In genomic region chr6:125843593-125843992, GRCh38 we compare ENCODE assay signal across 23 cellular contexts. TPM values are rescaled to one million over a fixed set of nuclear protein-coding genes. Genes with fewer than 3 reads are reported as not detected.
DNase-seq lines count a peak whose midpoint lies in the region; ATAC-seq, FAIRE-seq and TF ChIP-seq lines count a peak whose summit lies in the region.
"Had no signal": no experiment of that assay in that cellular context is flagged by ENCODE, and none has a peak within 500 bp of the region (broad histone marks: within the 10 kb centered on the region; RNA-seq: fewer than 3 reads in every experiment).

No MANE protein-coding gene starts in this region.

- no peak overlapping the region for H3K4me3 ChIP-seq in left ventricle myocardium inferior
- no peak overlapping the region for H3K4me3 ChIP-seq in right atrium auricular region
- no peak overlapping the region for H3K4me3 ChIP-seq in vagina
- H3K4me3 ChIP-seq: lower lobe of right lung had no signal

- H3K27ac ChIP-seq in left ventricle myocardium inferior (replicated peaks) (peak overlapping the region; percentile 74), right atrium auricular region (no peak overlapping the region), vagina (peak overlapping the region; percentile 6)
- H3K27ac ChIP-seq: lower lobe of right lung had no signal

- H3K4me1 ChIP-seq in left ventricle myocardium inferior, result peaks cover 56% of the 10 kb centered on the region
- H3K4me1 ChIP-seq in right atrium auricular region, result peaks cover 0 to 20% of the 10 kb centered on the region in 2 donors
- H3K4me1 ChIP-seq in vagina, result no peaks in the 10 kb centered on the region

- no peak for ATAC-seq in HG03159 (IDR thresholded peaks at IDR 0.05; ENCODE audit: unreplicated experiment)
- ATAC-seq: activated CD8-positive, alpha-beta T cell treated with anti-CD3 and anti-CD28 coated beads for 36 hours; activated T-cell treated with anti-CD3 and anti-CD28 coated beads, Interleukin-2, amount 50 U/mL, for 72 hours; lower lobe of right lung; Panc1 had no signal

- DNase-seq in left ventricle myocardium inferior (no peak), right atrium auricular region (ENCODE audit: low spot score) (no peak), SKM-1 treated with dmso at 0.1 percent for 144 hours (lab: John Stamatoyannopoulos, UW; ENCODE audit: unreplicated experiment) (peak; percentile 60), hippocampal formation (lab: John Stamatoyannopoulos, UW) (peak; percentile 18 to 62), vagina (ENCODE audit: extremely low spot score in 2 of 2) (no peak), NCI-H1105 (lab: John Stamatoyannopoulos, UW) (no peak), RCC 7860 (ENCODE audit: low spot score) (no peak)
- DNase-seq: 8988T; activated CD8-positive, alpha-beta T cell treated with anti-CD3 and anti-CD28 coated beads for 36 hours; activated naive CD8-positive, alpha-beta T cell treated with anti-CD3 and anti-CD28 coated beads, Interleukin-2, amount 10 ng/mL, durations not matched to agents 7 days and 5 days; activated T-cell treated with anti-CD3 and anti-CD28 coated beads, Interleukin-2, amount 50 U/mL, for 72 hours; dermis blood vessel endothelial cell; DMS79; H9; lower lobe of right lung; MM.1S; NCI-H2081 treated with DMSO at 0.1 percent for 48 hours; NCI-H524 treated with DMSO at 0.1 percent for 48 hours; stimulated activated CD4-positive, alpha-beta T cell treated with anti-CD3 and anti-CD28 coated beads, Interleukin-12 subunit alpha, Interleukin-12 subunit beta, amount 100 ng/mL, for 4 hours; SW 1271 had no signal

- no peak for TF ChIP-seq CTCF in left ventricle myocardium inferior (IDR thresholded peaks at IDR 0.05; ENCODE audit: borderline replicate concordance)
- TF ChIP-seq CTCF in right atrium auricular region (IDR thresholded peaks at IDR 0.05), result no peak
- TF ChIP-seq CTCF in vagina (IDR thresholded peaks at IDR 0.05), result no peak

- intact Hi-C loops in left ventricle myocardium inferior (cut with micrococcal nuclease) (loop anchor here (10.0 kb wide), 1 partner anchor 49 kb away; the partner anchor contains the start of gene NCOA7), vagina (cut with DNase I) (no loop called here)

- H3K27me3 ChIP-seq in left ventricle myocardium inferior (ENCODE audit: low read depth), result no peaks in the 10 kb centered on the region
- H3K27me3 ChIP-seq in right atrium auricular region, result no peaks in the 10 kb centered on the region
- no peaks in the 10 kb centered on the region for H3K27me3 ChIP-seq in vagina

- H3K36me3 ChIP-seq in left ventricle myocardium inferior (no peaks in the 10 kb centered on the region), right atrium auricular region (no peaks in the 10 kb centered on the region), vagina (no peaks in the 10 kb centered on the region)
- H3K36me3 ChIP-seq: lower lobe of right lung had no signal

- no peak for TF ChIP-seq POLR2A in vagina (IDR thresholded peaks at IDR 0.05)

- H3K9me3 ChIP-seq in left ventricle myocardium inferior (replicated peaks) (no peaks in the 10 kb centered on the region), right atrium auricular region (no peaks in the 10 kb centered on the region), vagina (no peaks in the 10 kb centered on the region)
- H3K9me3 ChIP-seq: lower lobe of right lung had no signal

- FAIRE-seq in RCC 7860 (lab: Jason Lieb, UNC), result no peak
- FAIRE-seq: GM18507 had no signal

RNA-seq across cellular contexts. Expression of gene NCOA7, which starts 52.8 kb away (rescaled TPM):
- total RNA-seq in left ventricle myocardium inferior, result 10.3 TPM
- 10 to 100 TPM; 12.2 to 12.7 TPM for total RNA-seq in right atrium auricular region
- total RNA-seq in vagina, result 48.6 TPM

Comparison
In these comparisons a context has a peak if more than half of its experiments do, and no peak if none do; other contexts are left out.
1. H3K27ac ChIP-seq: peak in left ventricle myocardium inferior (single experiment) and vagina (single experiment); none in right atrium auricular region (0 of 2).
2. DNase-seq: peak in SKM-1 treated with dmso at 0.1 percent for 144 hours (single experiment) and hippocampal formation (2 of 2); none in left ventricle myocardium inferior (single experiment), right atrium auricular region (single experiment), vagina (0 of 2), NCI-H1105 (single experiment) and RCC 7860 (single experiment).